In genomic region chr17:2393954-2394749, GRCh38 we compare ENCODE assay signal across 8 cellular contexts. TPM values are rescaled to one million over a fixed set of nuclear protein-coding genes. Genes with fewer than 3 reads are reported as not detected.
DNase-seq lines count a peak whose midpoint lies in the region; ATAC-seq and TF ChIP-seq lines count a peak whose summit lies in the region.

No MANE protein-coding gene starts in this region.

- H3K27me3 ChIP-seq in brain microvascular endothelial cell (replicated peaks) = no peaks in the 10 kb centered on the region
- H3K27me3 ChIP-seq in mesendoderm (ENCODE audit: insufficient read depth, low read length, poor library complexity) = no peaks in the 10 kb centered on the region

- H2BK15ac ChIP-seq in mesendoderm (replicated peaks; ENCODE audit: low read depth) = no peak overlapping the region

- H3K36me3 ChIP-seq in brain microvascular endothelial cell (replicated peaks) = no peaks in the 10 kb centered on the region
- H3K36me3 ChIP-seq in mesendoderm (ENCODE audit: control insufficient read depth, insufficient read depth, low read length) = no peaks in the 10 kb centered on the region
- no peaks in the 10 kb centered on the region for H3K36me3 ChIP-seq in urinary bladder (ENCODE audit: insufficient read depth)

- peaks cover 15% of the 10 kb centered on the region for H3K79me1 ChIP-seq in mesendoderm (ENCODE audit: low read length)

- DNase-seq in Right ventricle myocardium superior (peak; percentile 53), cardiac septum (ENCODE audit: low spot score) (no peak), brain microvascular endothelial cell (no peak), mesendoderm (peak; percentile 30), GDM1 (lab: John Stamatoyannopoulos, UW) (no peak)

- peak overlapping the region; percentile 39 for H3K4me2 ChIP-seq in mesendoderm (ENCODE audit: low read length)

- intact Hi-C loops in Right ventricle myocardium superior (cut with DNase I) (no loop called here), cardiac septum (cut with DNase I) (loop anchor here (1.0 to 5.0 kb wide), 2 partner anchors 7 to 198 kb away; partner anchors contain the start of genes MNT and PAFAH1B1)

- no peak overlapping the region for H4K8ac ChIP-seq in mesendoderm (ENCODE audit: low read depth, low read length)

- no peak overlapping the region for H3K23ac ChIP-seq in mesendoderm (ENCODE audit: low read length)

- H3K4me1 ChIP-seq in mesendoderm (ENCODE audit: control insufficient read depth, low read depth, low read length) = peaks cover 7% of the 10 kb centered on the region
- H3K4me1 ChIP-seq in urinary bladder (ENCODE audit: insufficient read depth) = no peaks in the 10 kb centered on the region

- no peak for TF ChIP-seq CTCF in brain microvascular endothelial cell (IDR thresholded peaks at IDR 0.05; ENCODE audit: low read depth, low read length, missing control alignments)

- H3K4ac ChIP-seq in mesendoderm (ENCODE audit: low read depth, low read length) = no peak overlapping the region

- H3K27ac ChIP-seq in brain microvascular endothelial cell (peak overlapping the region; percentile 99), mesendoderm (ENCODE audit: low read depth, low read length) (no peak overlapping the region), urinary bladder (ENCODE audit: low read depth) (peak overlapping the region; percentile 46)

- peaks cover 12% of the 10 kb centered on the region for H3K79me2 ChIP-seq in mesendoderm (ENCODE audit: control insufficient read depth, insufficient read depth, low read length)

- no CpG with 5 or more reads among the region's 53 CpGs for WGBS in mesendoderm (ENCODE audit: extremely low coverage, insufficient coverage, low lambda C conversion rate)
- WGBS in urinary bladder = 19% methylated on average over 49 of the region's 53 CpGs

- ATAC-seq in Right ventricle myocardium superior (ENCODE audit: poor library complexity) (no peak), HG03175 (IDR thresholded peaks at IDR 0.05; ENCODE audit: unreplicated experiment) (no peak), GM18498 (IDR thresholded peaks at IDR 0.05; ENCODE audit: unreplicated experiment) (no peak)

- in situ Hi-C loops in brain microvascular endothelial cell (cut with HindIII; ENCODE audit: low pct_ligation_motif_present, low sequenced_read_pairs) = no loop called here

- no peak overlapping the region for H3K18ac ChIP-seq in mesendoderm (ENCODE audit: low read length)

- H2BK5ac ChIP-seq in mesendoderm (ENCODE audit: low read length) = no peak overlapping the region

- H3K56ac ChIP-seq in mesendoderm (ENCODE audit: low read length) = peak overlapping the region; percentile 88

- H2AK5ac ChIP-seq in mesendoderm (ENCODE audit: low read length) = peak overlapping the region; percentile 14

- peak overlapping the region; percentile 63 for H3K9ac ChIP-seq in mesendoderm (ENCODE audit: low read length)

- no peak overlapping the region for H4K5ac ChIP-seq in mesendoderm (ENCODE audit: low read length)

- no peak overlapping the region for H2BK120ac ChIP-seq in mesendoderm (ENCODE audit: low read depth, low read length)

- H3K4me3 ChIP-seq in brain microvascular endothelial cell (ENCODE audit: low read depth, low read length) (peak overlapping the region; percentile 39), mesendoderm (ENCODE audit: low read length) (no peak overlapping the region), urinary bladder (ENCODE audit: low read depth, low read length) (peak overlapping the region; percentile 30)

RNA-seq across cellular contexts. Expression of gene MNT, which starts 6.7 kb away (rescaled TPM):
- total RNA-seq in Right ventricle myocardium superior (10.1 TPM), cardiac septum (12.9 TPM), urinary bladder (7.5 TPM)
- 10.1 TPM for polyA plus RNA-seq in mesendoderm (2013, experiment 1 of 2)
- polyA plus RNA-seq in mesendoderm (2013, experiment 2 of 2) = 10.7 TPM
- polyA plus RNA-seq in urinary bladder = 20.5 TPM

RNA-seq across cellular contexts. Expression of gene SGSM2, which starts 56.9 kb away (rescaled TPM):
- total RNA-seq in Right ventricle myocardium superior = 23.0 TPM
- total RNA-seq in cardiac septum = 35.5 TPM
- polyA plus RNA-seq in mesendoderm (2013, experiment 1 of 2) = 9.5 TPM
- 10.1 TPM for polyA plus RNA-seq in mesendoderm (2013, experiment 2 of 2)
- total RNA-seq in urinary bladder = 37.6 TPM
- 61.1 TPM for polyA plus RNA-seq in urinary bladder

RNA-seq across cellular contexts. Expression of gene TSR1, which starts 57.9 kb away (rescaled TPM):
- total RNA-seq in Right ventricle myocardium superior (19.4 TPM), cardiac septum (23.0 TPM), urinary bladder (23.3 TPM)
- 57.2 TPM for polyA plus RNA-seq in mesendoderm (2013, experiment 1 of 2)
- polyA plus RNA-seq in mesendoderm (2013, experiment 2 of 2) = 56.6 TPM
- polyA plus RNA-seq in urinary bladder = 21.9 TPM

Comparison
In these comparisons a context has a peak if more than half of its experiments do, and no peak if none do; other contexts are left out.
1. DNase-seq: peak in Right ventricle myocardium superior (single experiment) and mesendoderm (single experiment); none in cardiac septum (single experiment), brain microvascular endothelial cell (single experiment) and GDM1 (single experiment).